In genomic region chr3:53068176-53068575, GRCh38 we compare ENCODE assay signal across 18 cellular contexts.
"Had no signal": no experiment of that assay in that cellular context is flagged by ENCODE, and none has a peak within 500 bp of the region (broad histone marks: within the 10 kb centered on the region; RNA-seq: fewer than 3 reads in every experiment).

No MANE protein-coding gene starts in this region.

- H3K27ac Mint-ChIP-seq: activated CD8-positive, alpha-beta memory T cell treated with anti-CD3 and anti-CD28 coated beads, Interleukin-2, amount 10 ng/mL, durations not matched to agents 7 days and 5 days; activated CD8-positive, alpha-beta T cell treated with anti-CD3 and anti-CD28 coated beads, Interleukin-2, amount 10 ng/mL, durations not matched to agents 7 days and 5 days; activated naive CD4-positive, alpha-beta T cell treated with anti-CD3 and anti-CD28 coated beads, Interleukin-2, amount 10 ng/mL, durations not matched to agents 7 days and 5 days; activated naive CD8-positive, alpha-beta T cell treated with anti-CD3 and anti-CD28 coated beads for 36 hours; activated T-cell treated with anti-CD3 and anti-CD28 coated beads, Interleukin-2, amount 50 U/mL, for 72 hours; activated T-helper 2 cell treated with anti-CD3 and anti-CD28 coated beads, Interferon-gamma antibody, Interleukin-2, Interleukin-4, amounts not matched to agents 10 μg/mL and 5 μg/mL and 100 μg/mL, durations not matched to agents 14 hours and 24 hours and 36 hours; T-cell had no signal

- H3K4me3 ChIP-seq: breast epithelium had no signal

- H3K36me3 ChIP-seq: breast epithelium had no signal

- ATAC-seq: activated CD8-positive, alpha-beta memory T cell treated with anti-CD3 and anti-CD28 coated beads, Interleukin-2, amount 10 ng/mL, durations not matched to agents 7 days and 5 days; activated CD8-positive, alpha-beta T cell treated with anti-CD3 and anti-CD28 coated beads, Interleukin-2, amount 10 ng/mL, durations not matched to agents 7 days and 5 days; activated T-cell treated with anti-CD3 and anti-CD28 coated beads, Interleukin-2, amount 50 U/mL, for 72 hours; T-cell had no signal

- H3K27me3 ChIP-seq: breast epithelium had no signal

- H3K4me3 Mint-ChIP-seq: activated CD8-positive, alpha-beta memory T cell treated with anti-CD3 and anti-CD28 coated beads, Interleukin-2, amount 10 ng/mL, durations not matched to agents 7 days and 5 days; activated CD8-positive, alpha-beta T cell treated with anti-CD3 and anti-CD28 coated beads, Interleukin-2, amount 10 ng/mL, durations not matched to agents 7 days and 5 days; activated naive CD4-positive, alpha-beta T cell treated with anti-CD3 and anti-CD28 coated beads, Interleukin-2, amount 10 ng/mL, durations not matched to agents 7 days and 5 days; activated naive CD8-positive, alpha-beta T cell treated with anti-CD3 and anti-CD28 coated beads for 36 hours; activated T-cell treated with anti-CD3 and anti-CD28 coated beads, Interleukin-2, amount 50 U/mL, for 72 hours; T-cell had no signal

- H3K36me3 Mint-ChIP-seq: activated CD8-positive, alpha-beta memory T cell treated with anti-CD3 and anti-CD28 coated beads, Interleukin-2, amount 10 ng/mL, durations not matched to agents 7 days and 5 days; activated naive CD8-positive, alpha-beta T cell treated with anti-CD3 and anti-CD28 coated beads for 36 hours; T-cell had no signal

- H3K9me3 ChIP-seq: breast epithelium had no signal

- DNase-seq: activated CD4-positive, alpha-beta T cell treated with anti-CD3 and anti-CD28 coated beads for 4 hours; activated CD8-positive, alpha-beta memory T cell treated with anti-CD3 and anti-CD28 coated beads, Interleukin-2, amount 10 ng/mL, durations not matched to agents 7 days and 5 days; activated CD8-positive, alpha-beta T cell treated with anti-CD3 and anti-CD28 coated beads, Interleukin-2, amount 10 ng/mL, durations not matched to agents 7 days and 5 days; activated gamma-delta T cell treated with Interleukin-2 at 50 U/mL for 16 hours; activated naive CD4-positive, alpha-beta T cell treated with anti-CD3 and anti-CD28 coated beads, Interleukin-2, amount 10 ng/mL, durations not matched to agents 7 days and 5 days; activated naive CD8-positive, alpha-beta T cell treated with anti-CD3 and anti-CD28 coated beads for 36 hours; activated T-cell treated with anti-CD3 and anti-CD28 coated beads, Interleukin-2, amount 50 U/mL, for 72 hours; NCI-H1092 treated with DMSO at 0.1 percent for 48 hours; NCI-H1417 treated with DMSO at 0.1 percent for 48 hours; NCI-H1694 treated with DMSO at 0.1 percent for 48 hours; NCI-H2029 treated with DMSO at 0.1 percent for 48 hours; NCI-H510A; NCI-H526 treated with DMSO at 0.1 percent for 48 hours; NCI-H82; SIG-M5; T-cell had no signal

- H3K27me3 Mint-ChIP-seq: activated naive CD8-positive, alpha-beta T cell treated with anti-CD3 and anti-CD28 coated beads for 36 hours; T-cell had no signal

- H3K9me3 Mint-ChIP-seq: activated naive CD4-positive, alpha-beta T cell treated with anti-CD3 and anti-CD28 coated beads, Interleukin-2, amount 10 ng/mL, durations not matched to agents 7 days and 5 days; activated naive CD8-positive, alpha-beta T cell treated with anti-CD3 and anti-CD28 coated beads for 36 hours; activated T-cell treated with anti-CD3 and anti-CD28 coated beads, Interleukin-2, amount 50 U/mL, for 72 hours; activated T-helper 2 cell treated with anti-CD3 and anti-CD28 coated beads, Interferon-gamma antibody, Interleukin-2, Interleukin-4, amounts not matched to agents 10 μg/mL and 5 μg/mL and 100 μg/mL, durations not matched to agents 14 hours and 24 hours and 36 hours; T-cell had no signal
